1 cellular context compared by ENCODE assay signal in the genomic region with DNA sequence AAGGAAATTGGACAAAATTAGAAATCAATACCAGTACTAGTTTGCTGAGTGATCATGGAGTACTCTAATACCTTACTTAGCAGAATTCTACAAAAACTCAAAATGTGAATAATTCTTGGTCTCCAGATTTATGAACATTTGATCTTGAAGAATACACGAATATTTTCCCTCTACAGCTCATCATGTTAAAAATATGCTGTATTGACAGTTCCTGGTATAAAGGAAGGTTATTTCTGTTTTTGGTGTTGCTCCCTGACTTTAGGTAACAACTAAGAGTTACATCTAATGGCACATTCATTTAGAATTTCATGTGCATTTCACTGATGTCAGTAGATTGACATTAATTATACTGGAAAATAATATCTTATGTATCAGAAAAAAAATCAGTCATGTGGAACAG.
TF ChIP-seq lines count a peak whose summit lies in the region.

No MANE protein-coding gene starts in this region.

TF ChIP-seq in HepG2, 621 proteins besides CTCF, POLR2A, EP300 and RAD21 (continued from another document):
- no peak for TF ChIP-seq ZBTB44 (CRISPR knock-in tag; IDR thresholded peaks at IDR 0.05)
- no peak for TF ChIP-seq ZNF724P (CRISPR knock-in tag; IDR thresholded peaks at IDR 0.05; ENCODE audit: borderline replicate concordance)
- TF ChIP-seq RBM22 (optimal IDR thresholded peaks at IDR 0.05; ENCODE audit: low read length): no peak
